Comparison of ENCODE assay signal across 8 cellular contexts in the genomic region with DNA sequence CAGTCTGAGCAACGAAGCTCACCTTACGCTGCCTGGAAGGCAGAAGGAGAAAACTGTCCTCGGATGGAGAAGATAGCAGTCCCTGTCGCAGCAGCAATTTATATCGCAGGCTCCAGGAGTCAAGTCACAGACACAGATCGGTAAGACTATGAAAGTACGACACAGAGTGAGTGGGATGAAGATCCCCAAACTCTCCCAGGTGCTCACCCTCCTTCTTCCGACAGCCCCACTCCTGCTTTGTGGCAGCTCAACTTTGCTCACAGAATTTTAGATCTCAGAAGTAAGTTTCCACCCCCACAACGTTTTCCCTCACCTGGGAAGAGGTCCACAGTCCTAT. TPM values are rescaled to one million over a fixed set of nuclear protein-coding genes. Genes with fewer than 3 reads are reported as not detected.
DNase-seq lines count a peak whose midpoint lies in the region; ATAC-seq, FAIRE-seq and TF ChIP-seq lines count a peak whose summit lies in the region.

No MANE protein-coding gene starts in this region.

- H3K4me1 ChIP-seq in CD8-positive, alpha-beta T cell (ENCODE audit: insufficient read depth, low read length): peaks cover 24% of the 10 kb centered on the region
- no peaks in the 10 kb centered on the region for H3K4me1 ChIP-seq in HUES48 (ENCODE audit: control insufficient read depth, insufficient read depth, low read length)
- H3K4me1 ChIP-seq in lung (ENCODE audit: control insufficient read depth in 2 of 2, insufficient read depth in 2 of 2, low read length in 2 of 2): no peaks in the 10 kb centered on the region

- H3K27ac Mint-ChIP-seq in CD8-positive, alpha-beta T cell: peak overlapping the region; percentile 96

- intact Hi-C loops in CD8-positive, alpha-beta T cell (cut with DNase I, micrococcal nuclease): loop anchor here (1.0 to 10.0 kb wide), 11 partner anchors 36 to 1994 kb away; partner anchors contain the start of genes ALDH18A1 (in 2 of the 2), TM9SF3 (in 2 of the 2), AVPI1 (in 1 of the 2) and CC2D2B (in 1 of the 2)

- H3K4me1 Mint-ChIP-seq in CD8-positive, alpha-beta T cell (ENCODE audit: low read depth): peaks cover 45% of the 10 kb centered on the region

- 3 to 4% methylated on average over 9 of the region's 9 CpGs for WGBS in lung, 2 donors

- H3K27me3 Mint-ChIP-seq in CD8-positive, alpha-beta T cell (ENCODE audit: low read depth): peaks cover 2% of the 10 kb centered on the region

- H3K27me3 ChIP-seq in CD8-positive, alpha-beta T cell (ENCODE audit: insufficient read depth, low read length): no peaks in the 10 kb centered on the region
- H3K27me3 ChIP-seq in HUES48 (ENCODE audit: control insufficient read depth, insufficient read depth, low read length): no peaks in the 10 kb centered on the region
- no peaks in the 10 kb centered on the region for H3K27me3 ChIP-seq in brain microvascular endothelial cell (replicated peaks)
- H3K27me3 ChIP-seq in lung (ENCODE audit: control insufficient read depth, insufficient read depth): no peaks in the 10 kb centered on the region

- no peaks in the 10 kb centered on the region for H3K9me3 Mint-ChIP-seq in CD8-positive, alpha-beta T cell

- peak overlapping the region; percentile 95 for H3K4me3 Mint-ChIP-seq in CD8-positive, alpha-beta T cell

- H3K36me3 ChIP-seq in CD8-positive, alpha-beta T cell (ENCODE audit: insufficient read depth, low read length): peaks cover 5% of the 10 kb centered on the region
- H3K36me3 ChIP-seq in HUES48 (ENCODE audit: control insufficient read depth, insufficient read depth, low read length): peaks cover 40% of the 10 kb centered on the region
- peaks cover 21% of the 10 kb centered on the region for H3K36me3 ChIP-seq in brain microvascular endothelial cell (replicated peaks)
- peaks cover 7 to 12% of the 10 kb centered on the region in 2 donors for H3K36me3 ChIP-seq in lung (ENCODE audit: control insufficient read depth in 2 of 2, insufficient read depth in 2 of 2, low read length in 2 of 2)

- peak in 1 of 7 experiments; percentile 51 for DNase-seq in CD8-positive, alpha-beta T cell
- no peak for DNase-seq in brain microvascular endothelial cell
- DNase-seq in lung (ENCODE audit: low spot score): no peak
- peak; percentile 4 for DNase-seq in urothelium cell line (ENCODE audit: low spot score)
- DNase-seq in SIG-M5 treated with dmso at 0.1 percent for 504 hours (lab: John Stamatoyannopoulos, UW; ENCODE audit: unreplicated experiment): no peak
- no peak for DNase-seq in cerebellar nuclear complex (lab: John Stamatoyannopoulos, UW)

- H3K4me3 ChIP-seq in CD8-positive, alpha-beta T cell (ENCODE audit: low read depth, low read length): peak overlapping the region; percentile 65
- H3K4me3 ChIP-seq in HUES48 (ENCODE audit: low read depth, low read length) (peak overlapping the region; percentile 83), brain microvascular endothelial cell (ENCODE audit: low read depth, low read length) (peak overlapping the region; percentile 98), lung (peak overlapping the region; percentile 85)

- no peak for FAIRE-seq in urothelium cell line (lab: Jason Lieb, UNC)

- peak overlapping the region; percentile 79 for H3K9ac ChIP-seq in HUES48 (ENCODE audit: low read depth, low read length)

- peak overlapping the region; percentile 87 for H3K27ac ChIP-seq in CD8-positive, alpha-beta T cell (ENCODE audit: low read depth, low read length)
- peak overlapping the region; percentile 70 for H3K27ac ChIP-seq in HUES48 (ENCODE audit: low read depth, low read length)
- peak overlapping the region; percentile 67 for H3K27ac ChIP-seq in brain microvascular endothelial cell
- H3K27ac ChIP-seq in lung (ENCODE audit: low read depth in 1 of 2, low read length in 1 of 2): peak overlapping the region; percentile 56 to 90

- no peak for ATAC-seq in CD8-positive, alpha-beta T cell
- ATAC-seq in lung (ENCODE audit: insufficient read depth, low FRiP score) (no peak), GM18861 (IDR thresholded peaks at IDR 0.05; ENCODE audit: unreplicated experiment) (no peak)

- H3K36me3 Mint-ChIP-seq in CD8-positive, alpha-beta T cell: peaks cover 52% of the 10 kb centered on the region

- in situ Hi-C loops in brain microvascular endothelial cell (cut with HindIII; ENCODE audit: low pct_ligation_motif_present, low sequenced_read_pairs): loop anchor here (25.0 kb wide), 1 partner anchor 169 kb away; no protein-coding TSS in a partner anchor

- TF ChIP-seq CTCF in CD8-positive, alpha-beta T cell (IDR thresholded peaks at IDR 0.05): no peak
- TF ChIP-seq CTCF in brain microvascular endothelial cell (IDR thresholded peaks at IDR 0.05; ENCODE audit: low read depth, low read length, missing control alignments): no peak
- no peak for TF ChIP-seq CTCF in lung (IDR thresholded peaks at IDR 0.05; ENCODE audit: control extremely low read depth, extremely low read depth)

- no peaks in the 10 kb centered on the region for H3K9me3 ChIP-seq in CD8-positive, alpha-beta T cell (ENCODE audit: low read length)
- no peaks in the 10 kb centered on the region for H3K9me3 ChIP-seq in HUES48 (ENCODE audit: control insufficient read depth, insufficient read depth, low read length)
- no peaks in the 10 kb centered on the region for H3K9me3 ChIP-seq in lung (ENCODE audit: control insufficient read depth in 2 of 2, insufficient read depth in 1 of 2, low read length in 1 of 2)

- CTCF ChIA-PET in CD8-positive, alpha-beta T cell (lab: Charles Lee): interaction anchor here (0.5 to 3.9 kb wide), 40 partner anchors 9 to 647 kb away, joined by 3 to 80 read pairs (median 4); partner anchors contain the start of genes ALDH18A1, CC2D2B and ZNF518A

- POLR2A ChIA-PET in CD8-positive, alpha-beta T cell (lab: Charles Lee): interaction anchor here (0.7 to 2.8 kb wide), 13 partner anchors 9 to 893 kb away, joined by 3 to 14 read pairs (median 4); partner anchors contain the start of genes ALDH18A1, TM9SF3 and ZNF518A

RNA-seq across cellular contexts. Expression of gene TCTN3, which starts 0.4 kb away (rescaled TPM):
- total RNA-seq in CD8-positive, alpha-beta T cell: 10 to 100 TPM; 14.3 to 15.6 TPM
- total RNA-seq in lung: 10 to 100 TPM; 38.1 to 43.2 TPM
- 10 to 100 TPM; 13.1 to 21.4 TPM for polyA plus RNA-seq in lung

RNA-seq across cellular contexts. Expression of gene ALDH18A1, which starts 36.8 kb away (rescaled TPM):
- total RNA-seq in CD8-positive, alpha-beta T cell: 10 to 100 TPM in 1 of 2 experiments, 1 to 10 TPM in 1; 8.3 to 11.4 TPM
- total RNA-seq in lung: 10 to 100 TPM; 39.3 to 44.5 TPM
- polyA plus RNA-seq in lung: 10 to 100 TPM; 12.6 to 21.1 TPM
